In genomic region chr1:76059461-76059860, GRCh38 we compare ENCODE assay signal across 1 cellular context.
A peak's percentile ranks its signal among the peaks of the same experiment; 100 is the strongest.
TF ChIP-seq lines count a peak whose summit lies in the region.

No MANE protein-coding gene starts in this region.

TF ChIP-seq in A549, 52 proteins besides CTCF, POLR2A, EP300 and RAD21 (continued from another document):
- TF ChIP-seq HOXB5 (CRISPR knock-in tag; IDR thresholded peaks at IDR 0.05) (0 out of 2 replicates have a peak, but pooled peaks have one; percentile 37), ZFP36 (IDR thresholded peaks at IDR 0.05; ENCODE audit: borderline replicate concordance, partially characterized antibody) (peak; percentile 67), CHD2 (IDR thresholded peaks at IDR 0.05; ENCODE audit: low read length, partially characterized antibody) (no peak), JUN (IDR thresholded peaks at IDR 0.05) (peak in 1 of 2 experiments; percentile 40; a peak in 1 of 5 replicates)
